29 cellular contexts compared by ENCODE assay signal in the genomic region with DNA sequence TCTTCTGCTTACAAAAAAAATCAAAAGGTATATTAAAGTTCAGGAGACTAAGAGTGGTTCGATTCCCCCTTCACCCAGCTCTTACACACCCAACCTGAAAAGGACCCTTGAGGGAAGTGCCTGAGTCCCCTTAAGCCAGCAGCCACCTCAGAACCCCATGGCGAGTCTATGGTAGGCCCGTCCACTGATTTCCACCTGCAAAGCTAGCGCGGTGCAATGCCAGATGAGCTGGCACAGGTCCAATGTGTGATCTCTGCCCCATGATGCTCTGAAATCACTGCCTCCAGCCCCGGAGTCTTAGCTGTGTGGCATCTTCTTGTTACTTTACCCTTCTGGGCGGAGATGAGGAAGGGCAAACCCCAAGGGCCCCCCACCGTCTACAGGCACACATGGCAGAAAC.
"Had no signal": no experiment of that assay in that cellular context is flagged by ENCODE, and none has a peak within 500 bp of the region (broad histone marks: within the 10 kb centered on the region; RNA-seq: fewer than 3 reads in every experiment).

No MANE protein-coding gene starts in this region.

- H3K4me1 ChIP-seq: adrenal gland, body of pancreas, foreskin keratinocyte, gastrocnemius medialis had no signal

- H3K9me3 ChIP-seq: adrenal gland, body of pancreas, esophagus muscularis mucosa, gastrocnemius medialis, heart left ventricle had no signal

- DNase-seq: activated CD4-positive, alpha-beta memory T cell treated with anti-CD3 and anti-CD28 coated beads for 36 hours; activated CD4-positive, alpha-beta T cell treated with anti-CD3 and anti-CD28 coated beads for 36 hours; activated CD4-positive, alpha-beta T cell treated with anti-CD3 and anti-CD28 coated beads, Interleukin-2, amount 10 ng/mL, durations not matched to agents 24 days and 14 days; activated CD4-positive, CD25-positive, alpha-beta regulatory T cell; activated CD4-positive, CD25-positive, alpha-beta regulatory T cell treated with anti-CD3 and anti-CD28 coated beads, Interleukin-2, amount 50 U/mL, for 72 hours; activated CD8-positive, alpha-beta memory T cell treated with anti-CD3 and anti-CD28 coated beads, Interleukin-2, amount 10 ng/mL, durations not matched to agents 7 days and 5 days; activated CD8-positive, alpha-beta memory T cell treated with anti-CD3 and anti-CD28 coated beads, Interleukin-2, amount 50 U/mL, for 4 hours; activated CD8-positive, alpha-beta T cell treated with anti-CD3 and anti-CD28 coated beads, Interleukin-2, amount 10 ng/mL, durations not matched to agents 7 days and 5 days; activated effector memory CD4-positive, alpha-beta T cell treated with anti-CD3 and anti-CD28 coated beads, Interleukin-2, amount 50 U/mL, for 16 hours; activated naive CD4-positive, alpha-beta T cell treated with anti-CD3 and anti-CD28 coated beads for 36 hours; activated naive CD8-positive, alpha-beta T cell treated with anti-CD3 and anti-CD28 coated beads for 36 hours; activated naive CD8-positive, alpha-beta T cell treated with anti-CD3 and anti-CD28 coated beads, Interleukin-2, amount 50 U/mL, for 24 hours; activated T-cell treated with anti-CD3 and anti-CD28 coated beads, Interleukin-2, amount 50 U/mL, for 1 hour; activated T-cell treated with anti-CD3 and anti-CD28 coated beads, Interleukin-2, amount 50 U/mL, for 48 hours; adrenal gland; amygdala; body of pancreas; caudate nucleus; cortex of kidney; dermis blood vessel endothelial cell; effector CD4-positive, alpha-beta T cell; effector memory CD8-positive, alpha-beta T cell; erythroblast; foreskin keratinocyte; gastrocnemius medialis; glutamatergic neuron; heart left ventricle; T-helper 2 cell had no signal

- H3K4me3 ChIP-seq: adrenal gland, body of pancreas, esophagus muscularis mucosa, gastrocnemius medialis, heart left ventricle had no signal

- H3K27me3 ChIP-seq: adrenal gland, body of pancreas, esophagus muscularis mucosa, foreskin keratinocyte, gastrocnemius medialis, heart left ventricle had no signal

- H3K27ac ChIP-seq: adrenal gland, body of pancreas, esophagus muscularis mucosa, foreskin keratinocyte, gastrocnemius medialis, heart left ventricle had no signal

- H3K36me3 ChIP-seq: adrenal gland, gastrocnemius medialis had no signal

- ATAC-seq: activated CD4-positive, alpha-beta T cell treated with anti-CD3 and anti-CD28 coated beads for 36 hours; activated CD8-positive, alpha-beta memory T cell treated with anti-CD3 and anti-CD28 coated beads, Interleukin-2, amount 10 ng/mL, durations not matched to agents 7 days and 5 days; activated CD8-positive, alpha-beta T cell treated with anti-CD3 and anti-CD28 coated beads, Interleukin-2, amount 10 ng/mL, durations not matched to agents 7 days and 5 days; activated naive CD8-positive, alpha-beta T cell treated with anti-CD3 and anti-CD28 coated beads, Interleukin-2, amount 50 U/mL, for 24 hours; body of pancreas; effector memory CD8-positive, alpha-beta T cell; foreskin keratinocyte; gastrocnemius medialis; heart left ventricle had no signal
